4 cellular contexts compared by ENCODE assay signal in the genomic region with DNA sequence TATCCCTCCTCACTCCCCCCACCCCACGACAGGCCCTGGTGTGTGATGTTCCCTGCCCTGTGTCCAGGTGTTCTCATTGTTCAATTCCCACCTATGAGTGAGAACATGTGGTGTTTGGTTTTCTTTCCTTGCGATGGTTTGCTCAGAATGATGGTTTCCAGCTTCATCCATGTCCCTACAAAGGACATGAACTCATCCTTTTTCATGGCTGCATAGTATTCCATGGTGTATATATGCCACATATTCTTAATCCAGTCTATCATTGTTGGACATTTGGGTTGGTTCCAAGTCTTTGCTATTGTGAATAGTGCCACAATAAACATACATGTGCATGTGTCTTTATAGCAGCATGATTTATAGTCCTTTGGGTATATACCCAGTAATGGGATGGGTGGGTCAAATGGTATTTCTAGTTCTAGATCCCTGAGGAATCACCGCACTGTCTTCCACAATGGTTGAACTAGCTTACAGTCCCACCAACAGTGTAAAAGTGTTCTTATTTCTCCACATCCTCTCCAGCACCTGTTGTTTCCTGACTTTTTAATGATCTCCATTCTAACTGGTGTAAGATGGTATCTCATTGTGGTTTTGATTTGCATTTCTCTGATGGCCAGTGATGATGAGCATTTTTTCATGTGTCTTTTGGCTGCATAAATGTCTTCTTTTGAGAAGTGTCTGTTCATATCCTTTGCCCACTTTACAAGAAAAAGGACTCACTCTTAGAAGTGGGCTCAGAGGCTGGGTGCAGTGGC.
TF ChIP-seq lines count a peak whose summit lies in the region.

No MANE protein-coding gene starts in this region.

TF ChIP-seq in HEK293, 187 proteins besides CTCF, POLR2A, EP300 and RAD21:
- TF ChIP-seq, protein P1, sequence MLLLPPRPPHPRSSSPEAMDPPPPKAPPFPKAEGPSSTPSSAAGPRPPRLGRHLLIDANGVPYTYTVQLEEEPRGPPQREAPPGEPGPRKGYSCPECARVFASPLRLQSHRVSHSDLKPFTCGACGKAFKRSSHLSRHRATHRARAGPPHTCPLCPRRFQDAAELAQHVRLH (tag by site-specific recombination; IDR thresholded peaks at IDR 0.05), result 0 out of 2 replicates have a peak, but pooled peaks have one; percentile 64
- peak; percentile 51; the same call in 1 of the 2 replicates for TF ChIP-seq SCRT2 (tag by site-specific recombination; IDR thresholded peaks at IDR 0.05)
- TF ChIP-seq ZNF146 (tag by site-specific recombination; IDR thresholded peaks at IDR 0.05), result peak; percentile 98
- 0 out of 2 replicates have a peak, but pooled peaks have one; percentile 67 for TF ChIP-seq ZNF184 (tag by site-specific recombination; IDR thresholded peaks at IDR 0.05)

TF ChIP-seq in WTC11, 78 proteins besides CTCF, POLR2A, EP300 and RAD21:
- peak; percentile 41; the same call in 1 of the 2 replicates for TF ChIP-seq GTF2I (CRISPR knock-in tag; conservative IDR thresholded peaks at IDR 0.05)

TF ChIP-seq in K562, 482 proteins besides CTCF, POLR2A, EP300 and RAD21:
- TF ChIP-seq ZNF146 (CRISPR knock-in tag; IDR thresholded peaks at IDR 0.05; ENCODE audit: unreplicated experiment), result peak; percentile 76

TF ChIP-seq in HepG2, 621 proteins besides CTCF, POLR2A, EP300 and RAD21:
- 0 out of 2 replicates have a peak, but pooled peaks have one; percentile 57 for TF ChIP-seq ZMYM3 (CRISPR knock-in tag; IDR thresholded peaks at IDR 0.05)
